Comparison of ENCODE assay signal across 11 cellular contexts in the genomic region with DNA sequence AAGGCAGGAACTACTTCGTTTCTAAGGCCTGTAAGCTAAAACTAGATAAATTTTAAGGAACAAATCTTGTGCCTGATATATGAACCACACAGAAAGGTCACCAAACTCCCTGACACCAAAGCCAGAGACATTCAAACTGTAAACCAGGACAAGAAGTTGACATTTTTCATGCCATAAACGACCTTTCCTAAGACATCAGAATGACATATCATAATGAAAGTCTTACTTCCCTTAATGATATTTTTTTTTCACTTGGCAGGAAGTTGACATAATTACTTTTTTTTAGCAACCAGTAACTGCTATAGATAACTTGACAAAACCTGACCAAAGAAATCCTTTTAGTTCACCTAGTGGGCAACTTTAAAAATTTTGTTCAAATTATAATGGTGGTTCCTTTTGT.
A peak's percentile ranks its signal among the peaks of the same experiment; 100 is the strongest.
DNase-seq lines count a peak whose midpoint lies in the region; ATAC-seq, FAIRE-seq and TF ChIP-seq lines count a peak whose summit lies in the region.
"Had no signal": no experiment of that assay in that cellular context is flagged by ENCODE, and none has a peak within 500 bp of the region (broad histone marks: within the 10 kb centered on the region; RNA-seq: fewer than 3 reads in every experiment).

No MANE protein-coding gene starts in this region.

- no peak overlapping the region for H3K4me3 ChIP-seq in pancreas
- H3K4me3 ChIP-seq: tibial artery had no signal

- FAIRE-seq in pancreas (lab: Jason Lieb, UNC), result peak; percentile 51
- FAIRE-seq: RCC 7860 had no signal

- peaks cover 0 to 5% (median 0%) of the 10 kb centered on the region in 3 donors for H3K4me1 ChIP-seq in pancreas

- no peak overlapping the region for H3K27ac ChIP-seq in pancreas
- H3K27ac ChIP-seq: tibial artery had no signal

- DNase-seq in pancreas (no peak), HK-2 (ENCODE audit: unreplicated experiment) (no peak), RKO (ENCODE audit: low spot score) (no peak), mucosa of gallbladder (ENCODE audit: low spot score) (no peak)
- DNase-seq: activated T-cell treated with anti-CD3 and anti-CD28 coated beads, Interleukin-2, amount 50 U/mL, for 24 hours; NCI-H1436 treated with DMSO at 0.1 percent for 48 hours; tibial artery had no signal

- intact Hi-C loops in pancreas (cut with DNase I), result no loop called here

- peak; percentile 42 for ATAC-seq in GM19043 (IDR thresholded peaks at IDR 0.05; ENCODE audit: low read depth, unreplicated experiment)
- peak; percentile 60 for ATAC-seq in HG02884 (IDR thresholded peaks at IDR 0.05; ENCODE audit: unreplicated experiment)
- ATAC-seq in HG03575 (IDR thresholded peaks at IDR 0.05; ENCODE audit: extremely low read depth, insufficient number of reproducible peaks, low FRiP score, unreplicated experiment), result peak; percentile 49
- no peak for ATAC-seq in pancreas

- no peaks in the 10 kb centered on the region for H3K36me3 ChIP-seq in pancreas
- H3K36me3 ChIP-seq: tibial artery had no signal

- H3K27me3 ChIP-seq in pancreas, result no peaks in the 10 kb centered on the region
- H3K27me3 ChIP-seq: tibial artery had no signal

- no peaks in the 10 kb centered on the region for H3K9me3 ChIP-seq in pancreas

- WGBS in pancreas, 2 donors, result 53 to 60% methylated on average over 2 of the region's 2 CpGs

- no peak for TF ChIP-seq CTCF in pancreas (IDR thresholded peaks at IDR 0.05)

Comparison
In these comparisons a context has a peak if more than half of its experiments do, and no peak if none do; other contexts are left out.
1. ATAC-seq: peak in GM19043 (single experiment), HG02884 (single experiment) and HG03575 (single experiment); none in pancreas (0 of 4).